In the genomic region with DNA sequence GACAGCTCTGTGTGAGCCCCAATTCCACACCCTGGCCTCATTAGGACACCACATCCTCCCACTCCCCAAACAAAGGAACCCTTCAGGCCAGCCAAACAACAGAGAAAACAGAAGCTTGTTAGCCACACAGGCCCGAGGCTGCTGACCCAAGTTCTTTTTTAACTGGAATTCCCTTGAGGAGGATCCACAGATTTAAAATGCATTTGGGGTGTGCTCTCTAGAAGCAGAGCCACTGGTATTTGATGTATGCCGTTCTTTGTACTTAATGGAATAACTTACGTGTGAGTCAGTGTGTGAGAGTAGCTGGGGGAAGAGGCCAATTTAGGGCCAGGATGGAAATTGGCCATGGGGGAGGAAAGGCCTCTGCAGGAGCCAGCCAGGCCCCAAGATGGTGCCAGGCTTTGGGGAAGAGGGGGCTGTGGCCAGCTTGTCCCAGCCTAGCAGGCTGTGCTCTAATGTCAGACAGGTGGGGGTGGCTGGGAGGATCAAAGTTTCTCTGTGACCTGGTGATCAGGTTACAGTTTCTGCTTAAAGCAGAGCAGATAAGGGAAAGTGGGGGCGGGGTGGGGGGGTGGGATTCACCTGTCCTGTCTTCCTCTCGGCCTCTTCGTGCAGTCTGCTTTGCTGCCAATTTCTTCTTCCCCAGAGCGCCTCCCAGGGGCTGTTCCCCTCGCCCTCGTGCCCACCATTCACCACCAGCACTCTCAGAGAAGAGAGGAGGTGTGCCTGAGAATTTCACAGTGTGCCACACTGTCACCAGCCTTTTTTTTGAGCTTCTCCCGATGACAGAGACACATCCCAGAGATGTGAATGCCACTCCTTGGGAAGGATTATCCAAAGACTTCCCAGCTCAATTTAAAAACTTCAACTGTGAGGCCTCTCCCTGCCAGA, we compare ENCODE assay signal across 8 cellular contexts. TPM values are rescaled to one million over a fixed set of nuclear protein-coding genes. Genes with fewer than 3 reads are reported as not detected.
A peak's percentile ranks its signal among the peaks of the same experiment; 100 is the strongest.
DNase-seq lines count a peak whose midpoint lies in the region; ATAC-seq and TF ChIP-seq lines count a peak whose summit lies in the region.

No MANE protein-coding gene starts in this region.

- peak overlapping the region; percentile 83 for H3K27ac Mint-ChIP-seq in Calu3 (ENCODE audit: unreplicated experiment)

- peaks cover 6% of the 10 kb centered on the region for H3K36me3 Mint-ChIP-seq in Calu3 (ENCODE audit: insufficient read depth, unreplicated experiment)

- H3K9me3 ChIP-seq in esophagus (ENCODE audit: control insufficient read depth in 2 of 2, insufficient read depth in 1 of 2, low read depth in 1 of 2, low read length in 1 of 2) (no peaks in the 10 kb centered on the region), muscle layer of colon (ENCODE audit: low read length) (no peaks in the 10 kb centered on the region)

- H3K9me3 Mint-ChIP-seq in Calu3 (ENCODE audit: low read depth, unreplicated experiment): no peaks in the 10 kb centered on the region

- H3K27me3 Mint-ChIP-seq in Calu3 (ENCODE audit: unreplicated experiment): no peaks in the 10 kb centered on the region

- ATAC-seq in GM21717 (IDR thresholded peaks at IDR 0.05; ENCODE audit: unreplicated experiment): no peak

- intact Hi-C loops in Calu3 (cut with micrococcal nuclease; ENCODE audit: unreplicated experiment): loop anchor here (10.0 kb wide), 1 partner anchor 113 kb away; the partner anchor contains the start of genes ATPAF2 and GID4

- peak overlapping the region; percentile 29 for H3K4me3 Mint-ChIP-seq in Calu3 (ENCODE audit: low read depth, unreplicated experiment)

- H3K27ac ChIP-seq in esophagus (ENCODE audit: low read depth in 2 of 2, low read length in 1 of 2) (peak overlapping the region; percentile 88 to 93), muscle layer of colon (ENCODE audit: low read depth, low read length) (peak overlapping the region; percentile 57)

- H3K27me3 ChIP-seq in esophagus (ENCODE audit: control insufficient read depth in 1 of 2, insufficient read depth in 2 of 2, low read length in 2 of 2) (no peaks in the 10 kb centered on the region), muscle layer of colon (ENCODE audit: control insufficient read depth in 1 of 2, insufficient read depth in 2 of 2, low read length in 2 of 2) (no peaks in the 10 kb centered on the region)

- peak; percentile 30 for DNase-seq in Calu3
- DNase-seq in activated CD4-positive, CD25-positive, alpha-beta regulatory T cell treated with anti-CD3 and anti-CD28 coated beads, Interleukin-2, amount 50 U/mL, for 72 hours: no peak
- DNase-seq in RPMI8226: no peak
- DNase-seq in stimulated activated CD4-positive, alpha-beta T cell treated with anti-CD3 and anti-CD28 coated beads, Interleukin-12 subunit alpha, Interleukin-12 subunit beta, amount 100 ng/mL, for 4 hours: no peak

- H3K4me3 ChIP-seq in esophagus (ENCODE audit: low read depth in 1 of 2, low read length in 2 of 2): no peak overlapping the region
- H3K4me3 ChIP-seq in muscle layer of colon (ENCODE audit: low read depth in 1 of 2, low read length in 2 of 2): no peak overlapping the region

- peaks cover 22% of the 10 kb centered on the region for H3K4me1 Mint-ChIP-seq in Calu3 (ENCODE audit: low read depth, unreplicated experiment)

- TF ChIP-seq CTCF in Calu3 (IDR thresholded peaks at IDR 0.05; ENCODE audit: unreplicated experiment): no peak

- BruUV-seq in Calu3 (replicated peaks; lab: Mats Ljungman, UMichigan): no TSS peak

- H3K9ac ChIP-seq in muscle layer of colon (ENCODE audit: low read length): peak overlapping the region; percentile 28

- CTCF ChIA-PET in Calu3 (lab: Charles Lee): interaction anchor here (0.9 to 1.9 kb wide), 4 partner anchors 21 to 37 kb away, joined by 3 to 6 read pairs (median 4); no protein-coding TSS in a partner anchor

- WGBS in esophagus, 2 donors: 46 to 49% methylated on average over 10 of the region's 10 CpGs

- H3K4me1 ChIP-seq in esophagus (ENCODE audit: control insufficient read depth in 2 of 2, insufficient read depth in 2 of 2, low read length in 1 of 2) (peaks cover 5 to 8% of the 10 kb centered on the region in 2 donors), muscle layer of colon (ENCODE audit: insufficient read depth, low read length) (peaks cover 35% of the 10 kb centered on the region)

- H3K36me3 ChIP-seq in esophagus (ENCODE audit: control insufficient read depth in 2 of 2, insufficient read depth in 2 of 2, low read length in 1 of 2): no peaks in the 10 kb centered on the region
- H3K36me3 ChIP-seq in muscle layer of colon (ENCODE audit: insufficient read depth, low read length): no peaks in the 10 kb centered on the region

TF ChIP-seq in PFSK-1, 5 proteins besides CTCF, POLR2A, EP300 and RAD21:
- TF ChIP-seq SIN3A (IDR thresholded peaks at IDR 0.05; ENCODE audit: borderline replicate concordance, insufficient read depth, low read length): peak; percentile 49; the same call in 1 of the 2 replicates
- TF ChIP-seq FOXP2 (optimal IDR thresholded peaks at IDR 0.05; ENCODE audit: borderline replicate concordance, extremely low read depth, extremely low read length, insufficient read depth): no peak

RNA-seq across cellular contexts. Expression of gene TOM1L2, which starts 50.8 kb away (rescaled TPM):
- 20.1 and 23.1 TPM in 2 replicates for total RNA-seq in Calu3 (2022)
- 14.1 TPM for polyA plus RNA-seq in PFSK-1 (2012; ENCODE audit: insufficient read length, low read depth)
- polyA plus RNA-seq in esophagus: 10 to 100 TPM; 49.9 to 83.2 TPM

RNA-seq across cellular contexts. Expression of gene DRC3, which starts 51.2 kb away (rescaled TPM):
- 2.0 and 2.8 TPM in 2 replicates for total RNA-seq in Calu3 (2022)
- polyA plus RNA-seq in PFSK-1 (2012; ENCODE audit: insufficient read length, low read depth): 3.6 TPM
- 1 to 10 TPM in 1 of 2 donors, under 1 TPM in 1; 0.72 to 1.4 TPM for polyA plus RNA-seq in esophagus
